In the genomic region with DNA sequence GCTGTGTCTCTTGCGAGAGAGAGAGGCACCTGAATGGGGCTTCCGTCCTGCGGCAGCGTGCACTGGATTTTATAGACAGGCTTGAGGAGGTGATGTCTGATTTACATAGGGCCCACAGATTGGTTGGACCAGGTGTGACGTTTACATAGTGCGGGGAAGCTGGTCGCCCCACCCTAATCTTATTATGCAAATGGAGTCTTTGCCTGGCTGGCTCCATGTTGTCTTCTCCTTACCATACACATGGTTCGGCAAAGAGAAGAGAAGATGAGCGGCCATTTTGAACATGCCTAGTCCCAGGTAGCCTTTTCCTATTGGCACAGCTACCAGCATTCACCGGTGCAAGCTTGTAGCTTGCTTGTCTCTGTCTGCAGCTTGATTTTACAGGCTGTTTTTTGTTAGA, we compare ENCODE assay signal across 15 cellular contexts.
"Had no signal": no experiment of that assay in that cellular context is flagged by ENCODE, and none has a peak within 500 bp of the region (broad histone marks: within the 10 kb centered on the region; RNA-seq: fewer than 3 reads in every experiment).

No MANE protein-coding gene starts in this region.

- H3K36me3 ChIP-seq: spleen had no signal

- H3K36me3 Mint-ChIP-seq: activated naive CD8-positive, alpha-beta T cell treated with anti-CD3 and anti-CD28 coated beads, Interleukin-2, amount 10 ng/mL, durations not matched to agents 7 days and 5 days had no signal

- H3K4me3 Mint-ChIP-seq: activated CD8-positive, alpha-beta T cell treated with anti-CD3 and anti-CD28 coated beads for 36 hours; activated naive CD8-positive, alpha-beta T cell treated with anti-CD3 and anti-CD28 coated beads, Interleukin-2, amount 10 ng/mL, durations not matched to agents 7 days and 5 days; activated T-cell treated with anti-CD3 and anti-CD28 coated beads, Interleukin-2, amount 50 U/mL, for 72 hours had no signal

- H3K27ac ChIP-seq: spleen, VCaP had no signal

- H3K27me3 Mint-ChIP-seq: activated CD8-positive, alpha-beta T cell treated with anti-CD3 and anti-CD28 coated beads for 36 hours; activated naive CD8-positive, alpha-beta T cell treated with anti-CD3 and anti-CD28 coated beads, Interleukin-2, amount 10 ng/mL, durations not matched to agents 7 days and 5 days had no signal

- H3K4me1 ChIP-seq: spleen had no signal

- H3K4me3 ChIP-seq: spleen had no signal

- H3K4me1 Mint-ChIP-seq: activated naive CD8-positive, alpha-beta T cell treated with anti-CD3 and anti-CD28 coated beads, Interleukin-2, amount 10 ng/mL, durations not matched to agents 7 days and 5 days had no signal

- H3K27ac Mint-ChIP-seq: activated CD8-positive, alpha-beta T cell treated with anti-CD3 and anti-CD28 coated beads for 36 hours; activated naive CD8-positive, alpha-beta T cell treated with anti-CD3 and anti-CD28 coated beads, Interleukin-2, amount 10 ng/mL, durations not matched to agents 7 days and 5 days; activated T-cell treated with anti-CD3 and anti-CD28 coated beads, Interleukin-2, amount 50 U/mL, for 72 hours had no signal

- H3K27me3 ChIP-seq: spleen had no signal

- DNase-seq: activated CD4-positive, alpha-beta T cell treated with anti-CD3 and anti-CD28 coated beads for 4 hours; activated CD8-positive, alpha-beta memory T cell treated with anti-CD3 and anti-CD28 coated beads, Interleukin-2, amount 50 U/mL, for 4 hours; activated CD8-positive, alpha-beta T cell treated with anti-CD3 and anti-CD28 coated beads for 36 hours; activated gamma-delta T cell treated with Interleukin-2 at 50 U/mL for 16 hours; activated naive CD8-positive, alpha-beta T cell treated with anti-CD3 and anti-CD28 coated beads, Interleukin-2, amount 10 ng/mL, durations not matched to agents 7 days and 5 days; activated T-cell treated with anti-CD3 and anti-CD28 coated beads, Interleukin-2, amount 50 U/mL, for 72 hours; aorta; hypothalamus; spleen; stimulated activated CD4-positive, alpha-beta T cell treated with anti-CD3 and anti-CD28 coated beads, Interleukin-2, amount 100 ng/mL, for 24 hours; stimulated activated naive CD4-positive, alpha-beta T cell; substantia nigra; trophoblast cell had no signal

- ATAC-seq: activated CD8-positive, alpha-beta T cell treated with anti-CD3 and anti-CD28 coated beads for 36 hours; activated T-cell treated with anti-CD3 and anti-CD28 coated beads, Interleukin-2, amount 50 U/mL, for 72 hours; sciatic nerve had no signal
